Comparison of ENCODE assay signal across 29 cellular contexts in genomic region chr2:224276251-224276650, GRCh38.
"Had no signal": no experiment of that assay in that cellular context is flagged by ENCODE, and none has a peak within 500 bp of the region (broad histone marks: within the 10 kb centered on the region; RNA-seq: fewer than 3 reads in every experiment).

No MANE protein-coding gene starts in this region.

- ATAC-seq: stimulated activated effector memory CD8-positive, alpha-beta T cell treated with anti-CD3 and anti-CD28 coated beads, Interleukin-12 subunit alpha, Interleukin-12 subunit beta, amount 100 ng/mL, for 72 hours; stimulated activated memory B cell treated with anti-CD40 and anti-IgM and Interleukin-4, amounts not matched to agents 10 μg/mL and 1 μg/mL and 100 μg/mL, for 72 hours; stimulated activated naive B cell treated with anti-CD40 and anti-IgM and Interleukin-4, amounts not matched to agents 10 μg/mL and 1 μg/mL and 100 μg/mL, for 72 hours; stimulated activated naive CD8-positive, alpha-beta T cell treated with anti-CD3 and anti-CD28 coated beads, Interleukin-15, amount 100 ng/mL, for 72 hours; stimulated activated naive CD8-positive, alpha-beta T cell treated with anti-CD3 and anti-CD28 coated beads, Interleukin-15, Interleukin-2, amounts not matched to agents 100 U/mL and 50 U/mL, for 24 hours; upper lobe of right lung had no signal

- H3K4me1 ChIP-seq: stomach, suprapubic skin, thyroid gland, tibial nerve, transverse colon, upper lobe of left lung, upper lobe of right lung, uterus, vagina had no signal

- H3K27ac ChIP-seq: stomach, suprapubic skin, testis, thoracic aorta, thyroid gland, tibial artery, tibial nerve, transverse colon, upper lobe of left lung, upper lobe of right lung, uterus, vagina had no signal

- H3K9me3 Mint-ChIP-seq: stimulated activated effector memory CD8-positive, alpha-beta T cell treated with anti-CD3 and anti-CD28 coated beads, Interleukin-12 subunit alpha, Interleukin-12 subunit beta, amount 100 ng/mL, for 72 hours; stimulated activated memory B cell treated with anti-CD40 and anti-IgM and Interleukin-4, amounts not matched to agents 10 μg/mL and 1 μg/mL and 100 μg/mL, for 72 hours; stimulated activated naive B cell treated with anti-CD40 and anti-IgM and Interleukin-4, amounts not matched to agents 10 μg/mL and 1 μg/mL and 100 μg/mL, for 72 hours; stimulated activated naive CD8-positive, alpha-beta T cell treated with anti-CD3 and anti-CD28 coated beads, Interleukin-15, amount 100 ng/mL, for 72 hours; stimulated activated naive CD8-positive, alpha-beta T cell treated with anti-CD3 and anti-CD28 coated beads, Interleukin-15, Interleukin-2, amounts not matched to agents 100 ng/mL and 50 ng/mL, for 24 hours; type B pancreatic cell had no signal

- FAIRE-seq: urothelium cell line had no signal

- H3K27me3 ChIP-seq: stomach, suprapubic skin, testis, thyroid gland, tibial artery, tibial nerve, transverse colon, upper lobe of left lung, upper lobe of right lung, uterus, vagina had no signal

- H3K36me3 ChIP-seq: stomach, suprapubic skin, thoracic aorta, thyroid gland, tibial artery, tibial nerve, transverse colon, upper lobe of left lung, upper lobe of right lung, uterus, vagina had no signal

- H3K36me3 Mint-ChIP-seq: stimulated activated effector memory CD8-positive, alpha-beta T cell treated with anti-CD3 and anti-CD28 coated beads, Interleukin-12 subunit alpha, Interleukin-12 subunit beta, amount 100 ng/mL, for 72 hours; stimulated activated memory B cell treated with anti-CD40 and anti-IgM and Interleukin-4, amounts not matched to agents 10 μg/mL and 1 μg/mL and 100 μg/mL, for 72 hours; stimulated activated naive B cell treated with anti-CD40 and anti-IgM and Interleukin-4, amounts not matched to agents 10 μg/mL and 1 μg/mL and 100 μg/mL, for 72 hours; type B pancreatic cell had no signal

- H3K27ac Mint-ChIP-seq: stimulated activated effector memory CD8-positive, alpha-beta T cell treated with anti-CD3 and anti-CD28 coated beads, Interleukin-12 subunit alpha, Interleukin-12 subunit beta, amount 100 ng/mL, for 72 hours; stimulated activated memory B cell treated with anti-CD40 and anti-IgM and Interleukin-4, amounts not matched to agents 10 μg/mL and 1 μg/mL and 100 μg/mL, for 72 hours; stimulated activated naive B cell treated with anti-CD40 and anti-IgM and Interleukin-4, amounts not matched to agents 10 μg/mL and 1 μg/mL and 100 μg/mL, for 72 hours; stimulated activated naive CD8-positive, alpha-beta T cell treated with anti-CD3 and anti-CD28 coated beads, Interleukin-15, Interleukin-2, amounts not matched to agents 100 ng/mL and 50 ng/mL, for 24 hours; type B pancreatic cell had no signal

- H3K9me3 ChIP-seq: stomach, suprapubic skin, testis, thoracic aorta, thyroid gland, tibial artery, tibial nerve, transverse colon, upper lobe of left lung, upper lobe of right lung, uterus, vagina had no signal

- DNase-seq: stimulated activated CD4-positive, alpha-beta T cell treated with anti-CD3 and anti-CD28 coated beads, Interleukin-2, amount 100 ng/mL, for 48 hours; stimulated activated CD4-positive, alpha-beta T cell treated with anti-CD3 and anti-CD28 coated beads, Interleukin-4, amount 100 ng/mL, for 1 hour; stimulated activated CD4-positive, alpha-beta T cell treated with anti-CD3 and anti-CD28 coated beads, Interleukin-4, amount 100 ng/mL, for 24 hours; stimulated activated CD4-positive, alpha-beta T cell treated with anti-CD3 and anti-CD28 coated beads, Interleukin-4, amount 100 ng/mL, for 4 hours; stimulated activated CD8-positive, alpha-beta memory T cell treated with anti-CD3 and anti-CD28 coated beads, Interleukin-4, amount 100 ng/mL, for 48 hours; stimulated activated naive B cell treated with anti-CD40 and anti-IgM and Interleukin-4, amounts not matched to agents 10 μg/mL and 1 μg/mL and 100 μg/mL, for 72 hours; stimulated activated naive CD4-positive, alpha-beta T cell; stimulated activated naive CD4-positive, alpha-beta T cell treated with Interleukin-2 at 50 U/mL for 16 hours; stimulated activated naive CD8-positive, alpha-beta T cell treated with anti-CD3 and anti-CD28 coated beads, Interleukin-15, amount 100 ng/mL, for 72 hours; stimulated activated naive CD8-positive, alpha-beta T cell treated with anti-CD3 and anti-CD28 coated beads, Interleukin-15, Interleukin-2, amounts not matched to agents 100 U/mL and 50 U/mL, for 24 hours; stomach; substantia nigra; testis; thyroid gland; tibial artery; transverse colon; trophoblast cell; upper lobe of left lung; upper lobe of right lung; uterus had no signal

- H3K4me3 ChIP-seq: stomach, suprapubic skin, testis, thoracic aorta, thyroid gland, tibial artery, tibial nerve, transverse colon, upper lobe of left lung, upper lobe of right lung, uterus, vagina had no signal
